Comparison of ENCODE assay signal across 12 cellular contexts in genomic region chr1:13353476-13353875, GRCh38. TPM values are rescaled to one million over a fixed set of nuclear protein-coding genes. Genes with fewer than 3 reads are reported as not detected.
"Had no signal": no experiment of that assay in that cellular context is flagged by ENCODE, and none has a peak within 500 bp of the region (broad histone marks: within the 10 kb centered on the region; RNA-seq: fewer than 3 reads in every experiment).

No MANE protein-coding gene starts in this region.

RNA-seq across cellular contexts. Expression of gene PRAMEF14, which starts 6.5 kb away (rescaled TPM):
- total RNA-seq: activated CD4-positive, alpha-beta memory T cell treated with anti-CD3 and anti-CD28 coated beads for 36 hours; activated naive CD4-positive, alpha-beta T cell treated with anti-CD3 and anti-CD28 coated beads for 36 hours; activated naive CD4-positive, alpha-beta T cell treated with anti-CD3 and anti-CD28 coated beads, Interleukin-2, amount 50 U/mL, for 72 hours; activated T-cell treated with anti-CD3 and anti-CD28 coated beads, Interleukin-2, amount 50 U/mL, for 4 hours; activated T-helper 1 cell treated with anti-CD3 and anti-CD28 coated beads, Interleukin-12 subunit alpha, Interleukin-12 subunit beta, Interleukin-2, Interleukin-4 antibody, amounts not matched to agents 30 ng/mL and 10 ng/mL and 1 ng/mL, durations not matched to agents 14 hours and 24 hours and 36 hours; cardiac muscle cell; K562; NCI-H460; PC-3; Peyer's patch; SJSA1 had no signal
- polyA plus RNA-seq: cardiac muscle cell, K562, SK-N-SH had no signal

RNA-seq across cellular contexts. Expression of gene PRAMEF19, which starts 18.3 kb away (rescaled TPM):
- total RNA-seq: activated CD4-positive, alpha-beta memory T cell treated with anti-CD3 and anti-CD28 coated beads for 36 hours; activated naive CD4-positive, alpha-beta T cell treated with anti-CD3 and anti-CD28 coated beads for 36 hours; activated naive CD4-positive, alpha-beta T cell treated with anti-CD3 and anti-CD28 coated beads, Interleukin-2, amount 50 U/mL, for 72 hours; activated T-cell treated with anti-CD3 and anti-CD28 coated beads, Interleukin-2, amount 50 U/mL, for 4 hours; activated T-helper 1 cell treated with anti-CD3 and anti-CD28 coated beads, Interleukin-12 subunit alpha, Interleukin-12 subunit beta, Interleukin-2, Interleukin-4 antibody, amounts not matched to agents 30 ng/mL and 10 ng/mL and 1 ng/mL, durations not matched to agents 14 hours and 24 hours and 36 hours; cardiac muscle cell; K562; NCI-H460; PC-3; Peyer's patch; SJSA1 had no signal
- polyA plus RNA-seq: cardiac muscle cell, K562, SK-N-SH had no signal

RNA-seq across cellular contexts. Expression of gene PRAMEF17, which starts 36.0 kb away (rescaled TPM):
- total RNA-seq: activated CD4-positive, alpha-beta memory T cell treated with anti-CD3 and anti-CD28 coated beads for 36 hours; activated naive CD4-positive, alpha-beta T cell treated with anti-CD3 and anti-CD28 coated beads for 36 hours; activated naive CD4-positive, alpha-beta T cell treated with anti-CD3 and anti-CD28 coated beads, Interleukin-2, amount 50 U/mL, for 72 hours; activated T-cell treated with anti-CD3 and anti-CD28 coated beads, Interleukin-2, amount 50 U/mL, for 4 hours; activated T-helper 1 cell treated with anti-CD3 and anti-CD28 coated beads, Interleukin-12 subunit alpha, Interleukin-12 subunit beta, Interleukin-2, Interleukin-4 antibody, amounts not matched to agents 30 ng/mL and 10 ng/mL and 1 ng/mL, durations not matched to agents 14 hours and 24 hours and 36 hours; cardiac muscle cell; K562; NCI-H460; PC-3; Peyer's patch; SJSA1 had no signal
- polyA plus RNA-seq: cardiac muscle cell, K562, SK-N-SH had no signal

RNA-seq across cellular contexts. Expression of gene PRAMEF15, which starts 38.1 kb away (rescaled TPM):
- total RNA-seq: activated CD4-positive, alpha-beta memory T cell treated with anti-CD3 and anti-CD28 coated beads for 36 hours; activated naive CD4-positive, alpha-beta T cell treated with anti-CD3 and anti-CD28 coated beads for 36 hours; activated naive CD4-positive, alpha-beta T cell treated with anti-CD3 and anti-CD28 coated beads, Interleukin-2, amount 50 U/mL, for 72 hours; activated T-cell treated with anti-CD3 and anti-CD28 coated beads, Interleukin-2, amount 50 U/mL, for 4 hours; activated T-helper 1 cell treated with anti-CD3 and anti-CD28 coated beads, Interleukin-12 subunit alpha, Interleukin-12 subunit beta, Interleukin-2, Interleukin-4 antibody, amounts not matched to agents 30 ng/mL and 10 ng/mL and 1 ng/mL, durations not matched to agents 14 hours and 24 hours and 36 hours; cardiac muscle cell; K562; NCI-H460; PC-3; Peyer's patch; SJSA1 had no signal
- polyA plus RNA-seq: cardiac muscle cell, K562, SK-N-SH had no signal

RNA-seq across cellular contexts. Expression of gene PRAMEF33, which starts 50.1 kb away (rescaled TPM):
- total RNA-seq: activated CD4-positive, alpha-beta memory T cell treated with anti-CD3 and anti-CD28 coated beads for 36 hours; activated naive CD4-positive, alpha-beta T cell treated with anti-CD3 and anti-CD28 coated beads for 36 hours; activated naive CD4-positive, alpha-beta T cell treated with anti-CD3 and anti-CD28 coated beads, Interleukin-2, amount 50 U/mL, for 72 hours; activated T-cell treated with anti-CD3 and anti-CD28 coated beads, Interleukin-2, amount 50 U/mL, for 4 hours; activated T-helper 1 cell treated with anti-CD3 and anti-CD28 coated beads, Interleukin-12 subunit alpha, Interleukin-12 subunit beta, Interleukin-2, Interleukin-4 antibody, amounts not matched to agents 30 ng/mL and 10 ng/mL and 1 ng/mL, durations not matched to agents 14 hours and 24 hours and 36 hours; cardiac muscle cell; K562; NCI-H460; PC-3; Peyer's patch; SJSA1 had no signal
- polyA plus RNA-seq: cardiac muscle cell, K562, SK-N-SH had no signal
